In the genomic region with DNA sequence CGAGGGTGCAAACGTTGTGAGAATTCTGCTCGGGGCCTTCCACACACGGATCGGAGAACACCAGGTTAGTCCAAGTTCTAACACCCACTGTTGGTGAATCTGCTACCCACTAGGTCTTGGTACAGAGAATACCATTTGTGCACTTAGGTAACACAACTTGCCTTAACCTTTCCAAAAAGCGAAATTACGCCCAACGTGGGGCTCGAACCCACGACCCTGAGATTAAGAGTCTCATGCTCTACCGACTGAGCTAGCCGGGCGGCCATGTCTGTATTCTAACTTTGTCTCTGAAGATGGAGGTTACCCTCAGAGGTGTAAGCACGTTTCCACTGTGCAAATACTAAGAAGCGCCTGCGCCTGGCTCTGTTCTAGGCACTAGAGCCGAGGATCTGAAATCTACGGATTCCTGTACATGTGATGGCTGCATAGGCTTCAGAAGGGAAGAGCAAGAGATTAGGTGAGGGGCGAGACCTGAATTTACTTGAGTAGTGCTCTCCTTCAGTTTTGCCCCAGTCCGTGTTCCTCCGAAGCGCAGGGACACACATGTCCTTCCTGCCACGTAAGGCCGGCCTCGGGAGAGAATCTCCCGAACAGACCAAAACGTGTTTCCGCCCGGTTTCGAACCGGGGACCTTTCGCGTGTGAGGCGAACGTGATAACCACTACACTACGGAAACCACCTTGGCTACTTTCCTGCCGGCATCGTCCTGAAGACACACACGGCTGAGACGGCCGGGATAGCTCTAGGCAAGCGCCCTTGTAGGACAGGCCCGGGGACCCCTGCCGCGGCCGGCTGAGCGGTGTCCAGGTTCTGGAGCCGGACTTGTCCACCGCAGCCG, we compare ENCODE assay signal across 8 cellular contexts. TPM values are rescaled to one million over a fixed set of nuclear protein-coding genes. Genes with fewer than 3 reads are reported as not detected.
A peak's percentile ranks its signal among the peaks of the same experiment; 100 is the strongest.
DNase-seq lines count a peak whose midpoint lies in the region; ATAC-seq and TF ChIP-seq lines count a peak whose summit lies in the region.

No MANE protein-coding gene starts in this region.

- DNase-seq in COLO829 (ENCODE audit: low spot score) (peak; percentile 53), globus pallidus (ENCODE audit: low spot score) (peak; percentile 87), transverse colon (peak; percentile 97), AML-193 (lab: John Stamatoyannopoulos, UW) (no peak)
- peak; percentile 93 to 98 for DNase-seq in activated T-helper 1 cell treated with anti-CD3 and anti-CD28 coated beads, Interleukin-2, amount 50 U/mL, for 16 hours (ENCODE audit: low read depth in 1 of 2, low spot score in 1 of 2)

- H2AFZ ChIP-seq in Loucy (ENCODE audit: low read length) (no peak overlapping the region), parathyroid adenoma (peak overlapping the region; percentile 87)

- H3K4me2 ChIP-seq in Loucy (ENCODE audit: low read depth, low read length, poor library complexity, severe bottlenecking) (peak overlapping the region; percentile 75), parathyroid adenoma (ENCODE audit: low read length) (peak overlapping the region; percentile 85)

- TF ChIP-seq EP300 in transverse colon (IDR thresholded peaks at IDR 0.05; ENCODE audit: low read depth), result no peak

- no peaks in the 10 kb centered on the region for H4K20me1 ChIP-seq in Loucy (ENCODE audit: insufficient read depth, low read length, poor library complexity, severe bottlenecking)

- H3K27me3 ChIP-seq in Loucy (ENCODE audit: insufficient read depth, low read length, poor library complexity, severe bottlenecking) (no peaks in the 10 kb centered on the region), parathyroid adenoma (ENCODE audit: control insufficient read depth, insufficient read depth, low read length) (no peaks in the 10 kb centered on the region), transverse colon (no peaks in the 10 kb centered on the region)

- in situ Hi-C loops in transverse colon (cut with MboI; ENCODE audit: low pct_ligation_motif_present in 1 of 4, low pct_unique_long_range_greater_than_20kb in 1 of 4, low sequenced_read_pairs in 3 of 4), result no loop called here

- H3K79me2 ChIP-seq in Loucy (ENCODE audit: insufficient read depth, low read length) (peaks cover 16% of the 10 kb centered on the region; the same call in 1 of the 2 replicates), parathyroid adenoma (peaks cover 3% of the 10 kb centered on the region)

- H3K27ac ChIP-seq in parathyroid adenoma (peak overlapping the region; percentile 92), transverse colon (peak overlapping the region; percentile 93 to 97 (median 95))

- whole genome bisulfite sequencing in transverse colon (ENCODE audit: low coverage in 1 of 2), 2 donors, result 7 to 20% methylated on average over 1 to 50 of the region's 50 CpGs

- intact Hi-C loops in transverse colon (cut with DNase I; ENCODE audit: low total_unique reads), result loop anchor here (2.0 to 10.0 kb wide), 2 partner anchors 31 to 417 kb away; a partner anchor contains a TSS

- peaks cover 5% of the 10 kb centered on the region; the same call in 1 of the 2 replicates for H3F3A ChIP-seq in Loucy (ENCODE audit: low read depth)

- H3K9ac ChIP-seq in Loucy (ENCODE audit: low read depth, low read length, poor library complexity, severe bottlenecking), result peak overlapping the region; percentile 98
- no peak overlapping the region for H3K9ac ChIP-seq in parathyroid adenoma

- TF ChIP-seq CTCF in Loucy (conservative IDR thresholded peaks at IDR 0.05; ENCODE audit: low read length) (no peak), parathyroid adenoma (IDR thresholded peaks at IDR 0.05) (no peak), transverse colon (IDR thresholded peaks at IDR 0.05) (no peak)

- peak; percentile 33 for ATAC-seq in GM21825 (IDR thresholded peaks at IDR 0.05; ENCODE audit: unreplicated experiment)

- no peaks in the 10 kb centered on the region for H3K9me2 ChIP-seq in Loucy (replicated peaks; ENCODE audit: low read depth, low read length)

- H3K9me3 ChIP-seq in Loucy (ENCODE audit: insufficient read depth, low read depth, low read length) (no peaks in the 10 kb centered on the region), parathyroid adenoma (ENCODE audit: control insufficient read depth, low read length) (no peaks in the 10 kb centered on the region), transverse colon (no peaks in the 10 kb centered on the region)

- peaks cover 20% of the 10 kb centered on the region for H3K4me1 ChIP-seq in Loucy (ENCODE audit: insufficient read depth, low read length, poor library complexity, severe bottlenecking)
- H3K4me1 ChIP-seq in parathyroid adenoma, result peaks cover 7% of the 10 kb centered on the region
- peaks cover 10 to 38% (median 16%) of the 10 kb centered on the region in 4 donors for H3K4me1 ChIP-seq in transverse colon

- TF ChIP-seq POLR2A in transverse colon (IDR thresholded peaks at IDR 0.05), result no peak

- no peaks in the 10 kb centered on the region for H3K36me3 ChIP-seq in Loucy (ENCODE audit: insufficient read depth, low read length)
- no peaks in the 10 kb centered on the region for H3K36me3 ChIP-seq in parathyroid adenoma (ENCODE audit: control insufficient read depth, insufficient read depth, low read length)
- no peaks in the 10 kb centered on the region for H3K36me3 ChIP-seq in transverse colon

- H3K4me3 ChIP-seq in Loucy (ENCODE audit: low read length, poor library complexity, severe bottlenecking), result peak overlapping the region; percentile 96
- H3K4me3 ChIP-seq in parathyroid adenoma (ENCODE audit: low read depth, low read length), result peak overlapping the region; percentile 98
- peak overlapping the region; percentile 59 to 87 (median 66) for H3K4me3 ChIP-seq in transverse colon

RNA-seq across cellular contexts. Expression of a gene that starts 1.1 kb away (rescaled TPM):
- 10 to 100 TPM; 17.9 to 23.9 (median 18.7) TPM for total RNA-seq in transverse colon

RNA-seq across cellular contexts. Expression of a gene that starts 17.0 kb away (rescaled TPM):
- 10 to 100 TPM in 1 of 4 donors, 1 to 10 TPM in 2, not detected in 1; 2.5 to 16.7 (median 7.5) TPM for total RNA-seq in transverse colon

RNA-seq across cellular contexts. Expression of a gene that starts 21.7 kb away (rescaled TPM):
- total RNA-seq in transverse colon, result 1,000 to 10,000 TPM; 1,633 to 1,930 (median 1,753) TPM

RNA-seq across cellular contexts. Expression of a gene that starts 38.9 kb away (rescaled TPM):
- total RNA-seq in transverse colon, result 10 to 100 TPM; 14.7 to 24.3 (median 20.4) TPM

Comparison
In these comparisons a context has a peak if more than half of its experiments do, and no peak if none do; other contexts are left out.
1. DNase-seq: peak in COLO829 (single experiment), activated T-helper 1 cell treated with anti-CD3 and anti-CD28 coated beads, Interleukin-2, amount 50 U/mL, for 16 hours (2 of 2), globus pallidus (single experiment) and transverse colon (single experiment); none in AML-193 (0 of 2).
2. Peak in every context shown above with its lines, with median percentiles within 50 percentile points of each other: H3K4me3 ChIP-seq.